ENCODE assay signal across 15 cellular contexts in genomic region chr6:149147939-149148718, GRCh38.
DNase-seq lines count a peak whose midpoint lies in the region; ATAC-seq and FAIRE-seq lines count a peak whose summit lies in the region.
"Had no signal": no experiment of that assay in that cellular context is flagged by ENCODE, and none has a peak within 500 bp of the region (broad histone marks: within the 10 kb centered on the region; RNA-seq: fewer than 3 reads in every experiment).

No MANE protein-coding gene starts in this region.

- H3K27me3 Mint-ChIP-seq in activated CD4-positive, alpha-beta T cell treated with anti-CD3 and anti-CD28 coated beads, Interleukin-2, amount 10 ng/mL, durations not matched to agents 7 days and 5 days = no peaks in the 10 kb centered on the region
- H3K27me3 Mint-ChIP-seq in activated naive CD8-positive, alpha-beta T cell treated with anti-CD3 and anti-CD28 coated beads for 36 hours = no peaks in the 10 kb centered on the region

- no peak for FAIRE-seq in small intestine (lab: Jason Lieb, UNC)
- FAIRE-seq: A549 had no signal

- H3K9me3 ChIP-seq in small intestine (ENCODE audit: control insufficient read depth, low read depth) = no peaks in the 10 kb centered on the region
- H3K9me3 ChIP-seq: A549 had no signal

- WGBS in small intestine, 3 donors = 49 to 58% (median 52%) methylated on average over 9 of the region's 9 CpGs

- peaks cover 64% of the 10 kb centered on the region for H3K36me3 Mint-ChIP-seq in activated CD4-positive, alpha-beta T cell treated with anti-CD3 and anti-CD28 coated beads, Interleukin-2, amount 10 ng/mL, durations not matched to agents 7 days and 5 days (ENCODE audit: low read depth)
- peaks cover 60% of the 10 kb centered on the region for H3K36me3 Mint-ChIP-seq in activated naive CD8-positive, alpha-beta T cell treated with anti-CD3 and anti-CD28 coated beads for 36 hours

- H3K27ac ChIP-seq in small intestine (ENCODE audit: low read depth in 1 of 2, low read length in 1 of 2) = peak overlapping the region; percentile 32 to 43
- H3K27ac ChIP-seq: A549, PC-9 had no signal

- H3K9me3 Mint-ChIP-seq in activated CD4-positive, alpha-beta T cell treated with anti-CD3 and anti-CD28 coated beads, Interleukin-2, amount 10 ng/mL, durations not matched to agents 7 days and 5 days = peaks cover 45% of the 10 kb centered on the region
- H3K9me3 Mint-ChIP-seq in activated naive CD8-positive, alpha-beta T cell treated with anti-CD3 and anti-CD28 coated beads for 36 hours = peaks cover 40% of the 10 kb centered on the region

- ATAC-seq in HG02938 (IDR thresholded peaks at IDR 0.05; ENCODE audit: unreplicated experiment) = no peak
- ATAC-seq in GM18909 (IDR thresholded peaks at IDR 0.05; ENCODE audit: poor library complexity, unreplicated experiment) = no peak
- ATAC-seq: A549 had no signal

- no peaks in the 10 kb centered on the region for H3K27me3 ChIP-seq in small intestine (ENCODE audit: control insufficient read depth in 2 of 2, insufficient read depth in 2 of 2, low read length in 2 of 2)

- no peak overlapping the region for H3K4me3 ChIP-seq in small intestine (ENCODE audit: low read depth in 1 of 2, low read length in 2 of 2)
- H3K4me3 ChIP-seq: A549, PC-9 had no signal

- CTCF ChIA-PET in activated CD4-positive, alpha-beta T cell treated with anti-CD3 and anti-CD28 coated beads, Interleukin-2, amount 10 ng/mL, durations not matched to agents 7 days and 5 days (lab: Charles Lee) = interaction anchor here (0.8 to 1.5 kb wide), 3 partner anchors 10 to 42 kb away, joined by 3 read pairs; no protein-coding TSS in a partner anchor

- H3K27ac Mint-ChIP-seq in activated CD4-positive, alpha-beta T cell treated with anti-CD3 and anti-CD28 coated beads, Interleukin-2, amount 10 ng/mL, durations not matched to agents 7 days and 5 days = peak overlapping the region; percentile 91
- H3K27ac Mint-ChIP-seq in activated naive CD8-positive, alpha-beta T cell treated with anti-CD3 and anti-CD28 coated beads for 36 hours = peak overlapping the region; percentile 79

- POLR2A ChIA-PET in activated CD4-positive, alpha-beta T cell treated with anti-CD3 and anti-CD28 coated beads, Interleukin-2, amount 10 ng/mL, durations not matched to agents 7 days and 5 days (lab: Charles Lee) = no interaction called here

- no peaks in the 10 kb centered on the region for H3K36me3 ChIP-seq in small intestine (ENCODE audit: control insufficient read depth in 2 of 2, insufficient read depth in 2 of 2, low read length in 2 of 2)

- H3K4me1 Mint-ChIP-seq in activated CD4-positive, alpha-beta T cell treated with anti-CD3 and anti-CD28 coated beads, Interleukin-2, amount 10 ng/mL, durations not matched to agents 7 days and 5 days = peaks cover 83% of the 10 kb centered on the region
- peaks cover 53% of the 10 kb centered on the region for H3K4me1 Mint-ChIP-seq in activated naive CD8-positive, alpha-beta T cell treated with anti-CD3 and anti-CD28 coated beads for 36 hours

- DNase-seq in activated CD4-positive, alpha-beta T cell treated with anti-CD3 and anti-CD28 coated beads, Interleukin-2, amount 10 ng/mL, durations not matched to agents 7 days and 5 days = peak; percentile 38
- no peak for DNase-seq in activated CD4-positive, alpha-beta T cell treated with anti-CD3 and anti-CD28 coated beads for 4 hours
- peak; percentile 20 for DNase-seq in OCI-M1 (lab: John Stamatoyannopoulos, UW)
- DNase-seq in activated naive CD8-positive, alpha-beta T cell treated with anti-CD3 and anti-CD28 coated beads for 36 hours = no peak
- DNase-seq in small intestine = peak; percentile 31
- DNase-seq in DMS53 (lab: John Stamatoyannopoulos, UW) = no peak
- DNase-seq: activated CD4-positive, alpha-beta T cell treated with anti-CD3 and anti-CD28 coated beads, Interleukin-2, amount 50 U/mL, for 4 hours; caudate nucleus; NCI-H187 treated with DMSO at 0.1 percent for 48 hours; NCI-H524 treated with DMSO at 0.1 percent for 48 hours; PC-9; stimulated activated CD4-positive, alpha-beta T cell treated with anti-CD3 and anti-CD28 coated beads, Interleukin-15, amount 100 ng/mL, for 24 hours had no signal

- peak overlapping the region; percentile 6 for H3K4me3 Mint-ChIP-seq in activated CD4-positive, alpha-beta T cell treated with anti-CD3 and anti-CD28 coated beads, Interleukin-2, amount 10 ng/mL, durations not matched to agents 7 days and 5 days
- peak overlapping the region; percentile 3 for H3K4me3 Mint-ChIP-seq in activated naive CD8-positive, alpha-beta T cell treated with anti-CD3 and anti-CD28 coated beads for 36 hours

- peaks cover 0 to 2% of the 10 kb centered on the region in 2 donors for H3K4me1 ChIP-seq in small intestine (ENCODE audit: control insufficient read depth in 2 of 2, insufficient read depth in 1 of 2, low read depth in 1 of 2, low read length in 1 of 2)
- H3K4me1 ChIP-seq: A549 had no signal

Comparison
In these comparisons a context has a peak if more than half of its experiments do, and no peak if none do; other contexts are left out.
1. DNase-seq: peak in activated CD4-positive, alpha-beta T cell treated with anti-CD3 and anti-CD28 coated beads, Interleukin-2, amount 10 ng/mL, durations not matched to agents 7 days and 5 days (single experiment), OCI-M1 (single experiment) and small intestine (single experiment); none in activated CD4-positive, alpha-beta T cell treated with anti-CD3 and anti-CD28 coated beads for 4 hours (0 of 2), activated naive CD8-positive, alpha-beta T cell treated with anti-CD3 and anti-CD28 coated beads for 36 hours (single experiment) and DMS53 (single experiment).